Comparison of ENCODE assay signal across 9 cellular contexts in genomic region chr9:99134893-99135341, GRCh38. TPM values are rescaled to one million over a fixed set of nuclear protein-coding genes. Genes with fewer than 3 reads are reported as not detected.
DNase-seq lines count a peak whose midpoint lies in the region; ATAC-seq, FAIRE-seq and TF ChIP-seq lines count a peak whose summit lies in the region.
"Had no signal": no experiment of that assay in that cellular context is flagged by ENCODE, and none has a peak within 500 bp of the region (broad histone marks: within the 10 kb centered on the region; RNA-seq: fewer than 3 reads in every experiment).

No MANE protein-coding gene starts in this region.

- H3K36me3 ChIP-seq in esophagus squamous epithelium: peaks cover 0 to 42% (median 0%) of the 10 kb centered on the region in 3 donors

- H3K27me3 Mint-ChIP-seq in T-cell: no peaks in the 10 kb centered on the region

- H3K4me3 Mint-ChIP-seq in T-cell: peak overlapping the region; percentile 25 to 69 (median 52)

- POLR2A ChIA-PET in AG04450 (lab: Yijun Ruan, JAX): interaction anchor here (0.7 to 1.3 kb wide), 2 partner anchors 12 to 30 kb away, joined by 3 to 4 read pairs; partner anchors contain the start of gene TGFBR1
- POLR2A ChIA-PET in T-cell (lab: Charles Lee): interaction anchor here (0.6 to 1.6 kb wide), 5 partner anchors 16 to 851 kb away, joined by 3 to 9 read pairs (median 5); no protein-coding TSS in a partner anchor

- peak; percentile 29 to 69 (median 42) for ATAC-seq in T-cell (replicated peaks in 1 of 4)
- no peak for ATAC-seq in GM21381 (IDR thresholded peaks at IDR 0.05; ENCODE audit: unreplicated experiment)

- CTCF ChIA-PET in AG04450 (lab: Charles Lee) (interaction anchor here (0.6 to 2.4 kb wide), 5 partner anchors 17 to 287 kb away, joined by 4 to 10 read pairs (median 5); no protein-coding TSS in a partner anchor), T-cell (lab: Charles Lee) (interaction anchor here (0.6 to 1.5 kb wide), 10 partner anchors 7 to 1462 kb away, joined by 3 to 8 read pairs (median 3); no protein-coding TSS in a partner anchor)

- peaks cover 78 to 82% (median 78%) of the 10 kb centered on the region in 3 donors for H3K4me1 Mint-ChIP-seq in T-cell

- TF ChIP-seq CTCF in AG04450 (IDR thresholded peaks at IDR 0.05; ENCODE audit: low read depth, low read length) (no peak), fibroblast of the aortic adventitia (IDR thresholded peaks at IDR 0.05; ENCODE audit: insufficient read depth, low read length) (no peak), esophagus squamous epithelium (IDR thresholded peaks at IDR 0.05) (no peak), lower leg skin (IDR thresholded peaks at IDR 0.05) (no peak)

- H3K4me3 ChIP-seq in AG04450 (ENCODE audit: low read depth, low read length): no peak overlapping the region
- H3K4me3 ChIP-seq in fibroblast of the aortic adventitia (ENCODE audit: low read depth, low read length): no peak overlapping the region
- no peak overlapping the region for H3K4me3 ChIP-seq in esophagus squamous epithelium
- H3K4me3 ChIP-seq in lower leg skin (ENCODE audit: low read depth, poor library complexity, severe bottlenecking): no peak overlapping the region

- H3K27ac ChIP-seq in AG04450 (ENCODE audit: low read depth, low read length) (no peak overlapping the region), esophagus squamous epithelium (peak overlapping the region in 2 of 4 donors; percentile 10)

- TF ChIP-seq POLR2A in GM12891 (IDR thresholded peaks at IDR 0.05; ENCODE audit: low read depth, low read length) (no peak), esophagus squamous epithelium (IDR thresholded peaks at IDR 0.05) (no peak), lower leg skin (IDR thresholded peaks at IDR 0.05) (no peak)

- H3K9me3 ChIP-seq in AG04450 (ENCODE audit: control insufficient read depth, insufficient read depth, low read length) (no peaks in the 10 kb centered on the region), esophagus squamous epithelium (no peaks in the 10 kb centered on the region)

- DNase-seq in AG04450 (ENCODE audit: low read depth, low spot score) (peak; percentile 27), GM12891 (ENCODE audit: insufficient read length, low spot score) (no peak), T-cell (peak in 6 of 34 experiments; percentile 6 to 36 (median 18)), fibroblast of the aortic adventitia (ENCODE audit: low read depth) (peak; percentile 73), esophagus squamous epithelium (lab: John Stamatoyannopoulos, UW) (no peak), lower leg skin (ENCODE audit: low spot score in 2 of 2) (no peak)
- DNase-seq in stimulated activated CD4-positive, alpha-beta T cell treated with anti-CD3 and anti-CD28 coated beads, Interleukin-2, amount 100 ng/mL, for 24 hours: no peak
- DNase-seq: activated CD8-positive, alpha-beta memory T cell treated with anti-CD3 and anti-CD28 coated beads for 24 hours had no signal

- intact Hi-C loops in esophagus squamous epithelium (cut with DNase I): no loop called here
- intact Hi-C loops in lower leg skin (cut with DNase I; ENCODE audit: low total_unique reads): loop anchor here (10.0 kb wide), 1 partner anchor 130 kb away; no protein-coding TSS in a partner anchor

- no peaks in the 10 kb centered on the region for H3K27me3 ChIP-seq in AG04450 (ENCODE audit: control insufficient read depth, insufficient read depth, low read length)
- H3K27me3 ChIP-seq in esophagus squamous epithelium: no peaks in the 10 kb centered on the region

- H3K9me3 Mint-ChIP-seq in T-cell: no peaks in the 10 kb centered on the region

- FAIRE-seq in GM12891 (lab: Jason Lieb, UNC): peak; percentile 86

- peaks cover 4 to 24% (median 13%) of the 10 kb centered on the region in 3 donors for H3K4me1 ChIP-seq in esophagus squamous epithelium

- peaks cover 32% of the 10 kb centered on the region for H3K36me3 Mint-ChIP-seq in T-cell

- H3K27ac Mint-ChIP-seq in T-cell: peak overlapping the region; percentile 90 to 92

TF ChIP-seq in GM12891, 5 proteins besides CTCF, POLR2A, EP300 and RAD21:
- TF ChIP-seq PAX5 (IDR thresholded peaks at IDR 0.05; ENCODE audit: insufficient read depth, low read length, severe bottlenecking): no peak
- TF ChIP-seq SPI1 (IDR thresholded peaks at IDR 0.05; ENCODE audit: low read depth, low read length): no peak
- TF ChIP-seq POLR2AphosphoS5 (IDR thresholded peaks at IDR 0.05; ENCODE audit: low read depth, low read length): no peak
- no peak for TF ChIP-seq TAF1 (IDR thresholded peaks at IDR 0.05; ENCODE audit: low read depth, low read length)
- no peak for TF ChIP-seq POU2F2 (IDR thresholded peaks at IDR 0.05; ENCODE audit: low read depth, low read length)

RNA-seq across cellular contexts. Expression of gene TGFBR1, which starts 30.0 kb away (rescaled TPM):
- 86.3 and 96.6 TPM in 2 replicates for polyA plus RNA-seq in AG04450 (2011; rRNA removed)
- 242 and 266 TPM in 2 replicates for polyA minus RNA-seq in AG04450 (2011; rRNA and poly(A)+ RNA removed)
- 4.2 TPM for polyA plus RNA-seq in GM12891 (2012; ENCODE audit: low read depth, missing spikeins)
- total RNA-seq in T-cell (10 to 100 TPM; 22.3 to 36.9 (median 31.7) TPM), fibroblast of the aortic adventitia (ENCODE audit: low replicate concordance) (20.1 and 28.8 TPM in 2 replicates), esophagus squamous epithelium (10 to 100 TPM; 20.2 to 34.3 (median 25.6) TPM), lower leg skin (10 to 100 TPM; 10.1 to 23.3 (median 16.0) TPM)

Comparison
In these comparisons a context has a peak if more than half of its experiments do, and no peak if none do; other contexts are left out.
1. DNase-seq: peak in AG04450 (single experiment) and fibroblast of the aortic adventitia (single experiment); none in GM12891 (single experiment), stimulated activated CD4-positive, alpha-beta T cell treated with anti-CD3 and anti-CD28 coated beads, Interleukin-2, amount 100 ng/mL, for 24 hours (0 of 2), esophagus squamous epithelium (single experiment) and lower leg skin (0 of 2).